Comparison of ENCODE assay signal across 1 cellular context in genomic region chr9:134043531-134043988, GRCh38.
TF ChIP-seq lines count a peak whose summit lies in the region.

No MANE protein-coding gene starts in this region.

TF ChIP-seq in GM23338, 12 proteins besides CTCF, POLR2A, EP300 and RAD21:
- TF ChIP-seq REST (IDR thresholded peaks at IDR 0.05; ENCODE audit: unreplicated experiment) = no peak
- no peak for TF ChIP-seq JUNB (IDR thresholded peaks at IDR 0.05; ENCODE audit: unreplicated experiment)
- no peak for TF ChIP-seq ZNF114 (CRISPR knock-in tag; IDR thresholded peaks at IDR 0.05)
- TF ChIP-seq EZH2 (IDR thresholded peaks at IDR 0.05; ENCODE audit: low read depth, unreplicated experiment) = no peak
- no peak for TF ChIP-seq STAT1 (IDR thresholded peaks at IDR 0.05; ENCODE audit: unreplicated experiment)
